ENCODE assay signal across 8 cellular contexts in the genomic region with DNA sequence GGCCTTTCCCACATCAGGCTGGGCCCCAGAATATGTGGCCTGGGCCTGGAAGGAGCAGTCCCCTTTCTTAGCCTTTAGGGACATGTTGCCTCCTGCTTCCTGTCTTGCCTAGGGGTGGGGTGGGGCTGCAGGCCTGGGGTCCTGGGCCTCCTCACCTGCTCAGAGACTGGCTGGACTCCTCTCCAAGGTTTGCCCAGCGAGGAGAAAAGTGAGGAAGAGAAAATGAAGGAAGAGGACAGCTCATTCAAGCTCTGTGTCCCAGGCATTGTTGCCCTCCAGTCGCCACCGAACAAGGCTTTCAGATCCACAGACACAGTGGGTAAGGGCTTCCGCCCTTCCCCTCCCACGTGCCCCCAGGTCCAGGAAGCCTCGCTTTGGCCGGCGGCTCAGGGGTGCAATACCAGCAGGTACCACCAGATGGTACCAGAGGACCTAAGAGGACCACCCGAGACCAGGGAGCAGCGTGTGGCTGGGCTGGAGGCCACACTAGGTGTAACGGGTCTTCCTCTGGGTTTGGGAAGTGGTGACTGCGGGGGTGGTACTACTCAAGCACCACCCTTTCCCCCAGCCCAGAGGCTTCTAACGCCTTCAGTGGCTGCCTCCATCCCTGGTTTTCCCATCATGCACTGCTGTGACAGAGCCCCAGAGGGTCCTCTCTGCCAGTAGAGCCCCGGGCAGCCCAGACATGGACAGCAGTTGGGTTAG. TPM values are rescaled to one million over a fixed set of nuclear protein-coding genes. Genes with fewer than 3 reads are reported as not detected.
DNase-seq lines count a peak whose midpoint lies in the region; ATAC-seq and TF ChIP-seq lines count a peak whose summit lies in the region.

No MANE protein-coding gene starts in this region.

- no peaks in the 10 kb centered on the region for H3K36me3 ChIP-seq in mucosa of rectum (ENCODE audit: control insufficient read depth in 2 of 2, insufficient read depth in 2 of 2, low read length in 2 of 2)

- peaks cover 30% of the 10 kb centered on the region for H3K4me1 Mint-ChIP-seq in endothelial cell (ENCODE audit: unreplicated experiment)

- DNase-seq in AG08395 (ENCODE audit: low spot score) (peak; percentile 74), HPDE6-E6E7 (ENCODE audit: extremely low spot score) (peak; percentile 63), NOMO-1 treated with dmso at 0.1 percent for 144 hours (lab: John Stamatoyannopoulos, UW; ENCODE audit: unreplicated experiment) (peak; percentile 69), endothelial cell (ENCODE audit: low spot score) (peak; percentile 85)
- DNase-seq in activated CD8-positive, alpha-beta memory T cell treated with anti-CD3 and anti-CD28 coated beads, Interleukin-2, amount 50 U/mL, for 24 hours (ENCODE audit: extremely low read depth): peak; percentile 82
- DNase-seq in stimulated activated CD8-positive, alpha-beta memory T cell treated with anti-CD3 and anti-CD28 coated beads, Interleukin-7, amount 100 ng/mL, for 24 hours (ENCODE audit: low read depth): peak; percentile 86

- ATAC-seq in GM18867 (IDR thresholded peaks at IDR 0.05; ENCODE audit: unreplicated experiment): peak; percentile 61

- no peaks in the 10 kb centered on the region for H3K9me3 ChIP-seq in mucosa of rectum (ENCODE audit: control insufficient read depth in 2 of 2, low read length in 2 of 2)

- TF ChIP-seq CTCF in endothelial cell (IDR thresholded peaks at IDR 0.05; ENCODE audit: unreplicated experiment): peak; percentile 86

- H3K27me3 ChIP-seq in mucosa of rectum (ENCODE audit: control insufficient read depth in 2 of 2, insufficient read depth in 2 of 2, low read length in 2 of 2): no peaks in the 10 kb centered on the region

- H3K4me3 Mint-ChIP-seq in endothelial cell (ENCODE audit: unreplicated experiment): peak overlapping the region; percentile 59

- no peaks in the 10 kb centered on the region for H3K9me3 Mint-ChIP-seq in endothelial cell (ENCODE audit: unreplicated experiment)

- no peak overlapping the region for H3K27ac Mint-ChIP-seq in endothelial cell (ENCODE audit: unreplicated experiment)

- H3K4me1 ChIP-seq in mucosa of rectum (ENCODE audit: control insufficient read depth in 2 of 2, insufficient read depth in 2 of 2, low read length in 2 of 2): peaks cover 18 to 22% of the 10 kb centered on the region in 2 donors

- H3K4me3 ChIP-seq in mucosa of rectum (ENCODE audit: low read length in 2 of 2): peak overlapping the region; percentile 50 to 53

- H3K36me3 Mint-ChIP-seq in endothelial cell (ENCODE audit: low read depth, unreplicated experiment): no peaks in the 10 kb centered on the region

- peaks cover 2% of the 10 kb centered on the region for H3K27me3 Mint-ChIP-seq in endothelial cell (ENCODE audit: unreplicated experiment)

- peak overlapping the region in 1 of 2 donors; percentile 26 for H3K9ac ChIP-seq in mucosa of rectum (ENCODE audit: low read depth in 1 of 2, low read length in 2 of 2)

- H3K27ac ChIP-seq in mucosa of rectum (ENCODE audit: low read depth in 2 of 2, low read length in 2 of 2): no peak overlapping the region

RNA-seq across cellular contexts. Expression of a gene that starts 5.5 kb away (rescaled TPM):
- total RNA-seq in endothelial cell (ENCODE audit: unreplicated experiment): 51.4 TPM

RNA-seq across cellular contexts. Expression of a gene that starts 35.6 kb away (rescaled TPM):
- total RNA-seq in endothelial cell (ENCODE audit: unreplicated experiment): 124 TPM
